In the genomic region with DNA sequence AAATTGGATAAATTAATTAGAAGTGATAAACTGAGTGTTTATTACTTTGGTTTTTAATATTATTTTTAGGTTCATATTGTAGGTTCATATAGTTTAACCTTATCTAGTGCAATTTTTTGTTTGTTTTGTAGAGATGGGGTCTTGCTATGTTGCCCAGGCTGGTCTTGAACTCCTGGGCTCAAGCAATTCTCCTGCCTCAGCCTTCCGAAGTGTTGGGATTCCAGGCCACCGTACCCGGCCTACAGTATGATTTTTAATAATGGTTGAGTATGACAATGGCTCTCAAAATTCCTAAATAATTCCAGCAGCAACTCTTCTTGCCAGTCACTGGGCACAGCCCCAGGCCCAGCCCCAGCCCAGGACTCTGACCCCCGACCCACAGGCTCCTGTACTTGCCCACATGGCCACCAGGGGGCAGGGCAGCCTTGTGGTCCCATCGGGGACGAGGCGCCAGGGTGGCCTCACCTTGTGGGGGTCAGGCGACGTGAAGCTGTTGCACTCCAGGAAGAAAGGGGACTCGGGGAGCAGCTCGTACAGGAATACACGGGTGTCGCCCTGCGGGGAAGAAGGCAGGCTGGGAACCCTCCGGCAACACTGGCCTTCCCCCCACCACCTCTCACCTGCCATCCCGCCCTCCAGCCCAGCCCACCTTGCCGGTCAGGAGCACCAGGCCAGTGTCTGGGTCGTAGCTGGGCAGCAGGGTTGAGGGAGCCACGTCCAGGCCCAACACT, we compare ENCODE assay signal across 8 cellular contexts. TPM values are rescaled to one million over a fixed set of nuclear protein-coding genes. Genes with fewer than 3 reads are reported as not detected.
DNase-seq lines count a peak whose midpoint lies in the region; ATAC-seq and TF ChIP-seq lines count a peak whose summit lies in the region.

No MANE protein-coding gene starts in this region.

- H3K27me3 ChIP-seq in kidney epithelial cell (ENCODE audit: control insufficient read depth, insufficient read depth, low read length), result no peaks in the 10 kb centered on the region

- TF ChIP-seq CTCF in astrocyte of the spinal cord (IDR thresholded peaks at IDR 0.05; ENCODE audit: low read depth, low read length) (peak; percentile 95), kidney epithelial cell (IDR thresholded peaks at IDR 0.05; ENCODE audit: insufficient read depth, low read length, poor library complexity, severe bottlenecking) (peak; percentile 95)

- DNase-seq in NCI-H82 (lab: John Stamatoyannopoulos, UW), result peak; percentile 76
- DNase-seq in NCI-H82 treated with DMSO at 0.1 percent for 48 hours (lab: John Stamatoyannopoulos, UW; ENCODE audit: unreplicated experiment), result no peak
- DNase-seq in T-helper 9 cell, result peak; percentile 68
- no peak for DNase-seq in astrocyte of the spinal cord (ENCODE audit: low read depth, low spot score)
- DNase-seq in kidney epithelial cell (ENCODE audit: low read depth), result no peak
- peak; percentile 42 to 63 (median 49) for DNase-seq in stimulated activated CD4-positive, alpha-beta T cell treated with anti-CD3 and anti-CD28 coated beads, TNF-alpha, amount 100 ng/mL, for 24 hours (ENCODE audit: low read depth in 3 of 3)

- ATAC-seq in GM21360 (IDR thresholded peaks at IDR 0.05; ENCODE audit: unreplicated experiment) (no peak), HG02623 (IDR thresholded peaks at IDR 0.05; ENCODE audit: unreplicated experiment) (no peak)

- H3K36me3 ChIP-seq in kidney epithelial cell (ENCODE audit: control insufficient read depth, insufficient read depth, low read length), result peaks cover 1% of the 10 kb centered on the region

- in situ Hi-C loops in astrocyte of the spinal cord (cut with HindIII; ENCODE audit: low sequenced_read_pairs), result no loop called here

- H3K4me3 ChIP-seq in astrocyte of the spinal cord (ENCODE audit: low read depth, low read length), result no peak overlapping the region
- H3K4me3 ChIP-seq in kidney epithelial cell (ENCODE audit: low read depth, low read length), result no peak overlapping the region

RNA-seq across cellular contexts. Expression of a gene that starts 7.9 kb away (rescaled TPM):
- 58.1 and 62.8 TPM in 2 replicates for total RNA-seq in kidney epithelial cell

RNA-seq across cellular contexts. Expression of a gene that starts 12.7 kb away (rescaled TPM):
- 60.4 and 73.5 TPM in 2 replicates for total RNA-seq in kidney epithelial cell

RNA-seq across cellular contexts. Expression of a gene that starts 43.1 kb away (rescaled TPM):
- 11.5 and 14.7 TPM in 2 replicates for total RNA-seq in kidney epithelial cell

RNA-seq across cellular contexts. Expression of a gene that starts 57.4 kb away (rescaled TPM):
- 57.3 and 76.2 TPM in 2 replicates for total RNA-seq in kidney epithelial cell

Comparison
In these comparisons a context has a peak if more than half of its experiments do, and no peak if none do; other contexts are left out.
1. DNase-seq: peak in NCI-H82 (single experiment), T-helper 9 cell (single experiment) and stimulated activated CD4-positive, alpha-beta T cell treated with anti-CD3 and anti-CD28 coated beads, TNF-alpha, amount 100 ng/mL, for 24 hours (3 of 3); none in NCI-H82 treated with DMSO at 0.1 percent for 48 hours (single experiment), astrocyte of the spinal cord (single experiment) and kidney epithelial cell (single experiment).